In genomic region chr19:57583521-57584416, GRCh38 we compare ENCODE assay signal across 8 cellular contexts. TPM values are rescaled to one million over a fixed set of nuclear protein-coding genes. Genes with fewer than 3 reads are reported as not detected.
DNase-seq lines count a peak whose midpoint lies in the region; ATAC-seq lines count a peak whose summit lies in the region.

Gene ZIK1, plus strand, starts transcription at chr19:57584145. Its CDS starts 212 bp downstream, at chr19:57584357.

- H3K27me3 ChIP-seq in NT2/D1 (ENCODE audit: insufficient read depth, insufficient read length): no peaks in the 10 kb centered on the region

- H3K4me3 Mint-ChIP-seq in naive thymus-derived CD8-positive, alpha-beta T cell: peak within 1 kb of the TSS; percentile 93 to 99 (median 98)

- H3K9me3 ChIP-seq in NT2/D1 (ENCODE audit: insufficient read depth, low read length): peaks cover 34% of the 10 kb centered on the region; the same call in 1 of the 2 replicates

- H3K4me1 ChIP-seq in NT2/D1 (ENCODE audit: insufficient read depth, insufficient read length): no peaks in the 10 kb centered on the region

- H3K9ac ChIP-seq in NT2/D1 (ENCODE audit: insufficient read length, low read depth): peak within 1 kb of the TSS; percentile 93

- H3K36me3 Mint-ChIP-seq in naive thymus-derived CD8-positive, alpha-beta T cell: peaks cover 42 to 51% (median 45%) of the 10 kb centered on the region in 3 donors

- peaks cover 18 to 72% (median 50%) of the 10 kb centered on the region in 9 donors for H3K9me3 Mint-ChIP-seq in naive thymus-derived CD8-positive, alpha-beta T cell

- ATAC-seq in GM18502 (IDR thresholded peaks at IDR 0.05; ENCODE audit: poor library complexity, unreplicated experiment) (peak; percentile 86), HG03066 (IDR thresholded peaks at IDR 0.05; ENCODE audit: low read depth, unreplicated experiment) (peak; percentile 77)
- ATAC-seq in naive thymus-derived CD8-positive, alpha-beta T cell: peak; percentile 91 to 92

- peak within 1 kb of the TSS; percentile 88 for H3K4me3 ChIP-seq in NT2/D1 (ENCODE audit: insufficient read length, low read depth)

- POLR2A ChIA-PET in naive thymus-derived CD8-positive, alpha-beta T cell (lab: Charles Lee): interaction anchor here (0.6 to 1.9 kb wide), 11 partner anchors 13 to 346 kb away, joined by 3 to 6 read pairs (median 4); partner anchors contain the start of genes ZNF134, ZNF211, ZNF419 and ZNF671

- peak; percentile 90 for DNase-seq in NT2/D1 (ENCODE audit: low read depth, low spot score)
- DNase-seq in activated effector memory CD4-positive, alpha-beta T cell treated with Interleukin-2 at 50 U/mL for 16 hours: peak; percentile 79
- DNase-seq in fibroblast of the conjunctiva (ENCODE audit: low read depth): peak; percentile 83
- DNase-seq in naive thymus-derived CD8-positive, alpha-beta T cell: peak; percentile 76 to 97 (median 88)
- peak; percentile 52 to 82 for DNase-seq in stimulated activated CD8-positive, alpha-beta memory T cell treated with anti-CD3 and anti-CD28 coated beads, Interleukin-7, amount 100 ng/mL, for 48 hours (ENCODE audit: extremely low read depth in 1 of 2, low read depth in 1 of 2)
- DNase-seq in NAMALWA (ENCODE audit: low spot score): no peak

- no peaks in the 10 kb centered on the region for H3K27me3 Mint-ChIP-seq in naive thymus-derived CD8-positive, alpha-beta T cell

- peaks cover 14 to 27% (median 23%) of the 10 kb centered on the region in 4 donors for H3K4me1 Mint-ChIP-seq in naive thymus-derived CD8-positive, alpha-beta T cell

- H3K27ac Mint-ChIP-seq in naive thymus-derived CD8-positive, alpha-beta T cell: peak within 1 kb of the TSS; percentile 84 to 96 (median 91)

- H3K36me3 ChIP-seq in NT2/D1 (ENCODE audit: insufficient read depth, insufficient read length, low read length): peaks cover 40% of the 10 kb centered on the region

RNA-seq across cellular contexts. Expression of gene ZIK1, which starts in this region (rescaled TPM):
- total RNA-seq in naive thymus-derived CD8-positive, alpha-beta T cell: 10 to 100 TPM; 23.9 to 24.9 TPM
- 10 to 100 TPM in 1 of 3 donors, 1 to 10 TPM in 2; 4.2 to 11.4 (median 7.9) TPM for polyA plus RNA-seq in naive thymus-derived CD8-positive, alpha-beta T cell
